Comparison of ENCODE assay signal across 1 cellular context in the genomic region with DNA sequence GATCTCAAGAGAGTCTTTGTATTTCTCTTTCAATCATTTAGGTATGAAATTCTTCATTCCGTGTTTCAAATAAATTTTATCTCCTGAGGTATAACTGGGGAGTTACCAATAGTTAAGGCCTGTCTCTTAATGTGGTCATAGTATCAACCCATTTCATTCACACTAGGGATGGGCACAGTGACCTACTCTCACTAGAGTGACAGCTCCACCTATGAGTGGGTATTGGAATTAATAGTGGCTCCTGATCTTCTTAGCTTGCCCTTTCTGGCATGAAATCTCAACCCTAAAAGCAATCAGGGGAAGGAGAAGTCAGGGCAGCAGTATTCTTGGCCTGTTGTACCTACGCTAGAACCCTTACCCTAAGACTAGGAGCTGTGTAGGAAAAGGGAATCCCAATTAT.
TF ChIP-seq lines count a peak whose summit lies in the region.

No MANE protein-coding gene starts in this region.

TF ChIP-seq in GM12878, 131 proteins besides CTCF, POLR2A, EP300 and RAD21:
- TF ChIP-seq ZSCAN29 (IDR thresholded peaks at IDR 0.05) = no peak
- TF ChIP-seq JUND (IDR thresholded peaks at IDR 0.05; ENCODE audit: low read depth, low read length) = no peak
- TF ChIP-seq EGR1 (IDR thresholded peaks at IDR 0.05; ENCODE audit: borderline replicate concordance in 1 of 2, low read depth in 2 of 2, low read length in 2 of 2) = no peak
- TF ChIP-seq NBN (IDR thresholded peaks at IDR 0.05) = no peak
- TF ChIP-seq, protein P1, sequence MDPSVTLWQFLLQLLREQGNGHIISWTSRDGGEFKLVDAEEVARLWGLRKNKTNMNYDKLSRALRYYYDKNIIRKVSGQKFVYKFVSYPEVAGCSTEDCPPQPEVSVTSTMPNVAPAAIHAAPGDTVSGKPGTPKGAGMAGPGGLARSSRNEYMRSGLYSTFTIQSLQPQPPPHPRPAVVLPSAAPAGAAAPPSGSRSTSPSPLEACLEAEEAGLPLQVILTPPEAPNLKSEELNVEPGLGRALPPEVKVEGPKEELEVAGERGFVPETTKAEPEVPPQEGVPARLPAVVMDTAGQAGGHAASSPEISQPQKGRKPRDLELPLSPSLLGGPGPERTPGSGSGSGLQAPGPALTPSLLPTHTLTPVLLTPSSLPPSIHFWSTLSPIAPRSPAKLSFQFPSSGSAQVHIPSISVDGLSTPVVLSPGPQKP (IDR thresholded peaks at IDR 0.05; ENCODE audit: low read depth, low read length) = no peak
- no peak for TF ChIP-seq NFYA (IDR thresholded peaks at IDR 0.05; ENCODE audit: borderline replicate concordance, low read depth, low read length)
- TF ChIP-seq, protein P2, sequence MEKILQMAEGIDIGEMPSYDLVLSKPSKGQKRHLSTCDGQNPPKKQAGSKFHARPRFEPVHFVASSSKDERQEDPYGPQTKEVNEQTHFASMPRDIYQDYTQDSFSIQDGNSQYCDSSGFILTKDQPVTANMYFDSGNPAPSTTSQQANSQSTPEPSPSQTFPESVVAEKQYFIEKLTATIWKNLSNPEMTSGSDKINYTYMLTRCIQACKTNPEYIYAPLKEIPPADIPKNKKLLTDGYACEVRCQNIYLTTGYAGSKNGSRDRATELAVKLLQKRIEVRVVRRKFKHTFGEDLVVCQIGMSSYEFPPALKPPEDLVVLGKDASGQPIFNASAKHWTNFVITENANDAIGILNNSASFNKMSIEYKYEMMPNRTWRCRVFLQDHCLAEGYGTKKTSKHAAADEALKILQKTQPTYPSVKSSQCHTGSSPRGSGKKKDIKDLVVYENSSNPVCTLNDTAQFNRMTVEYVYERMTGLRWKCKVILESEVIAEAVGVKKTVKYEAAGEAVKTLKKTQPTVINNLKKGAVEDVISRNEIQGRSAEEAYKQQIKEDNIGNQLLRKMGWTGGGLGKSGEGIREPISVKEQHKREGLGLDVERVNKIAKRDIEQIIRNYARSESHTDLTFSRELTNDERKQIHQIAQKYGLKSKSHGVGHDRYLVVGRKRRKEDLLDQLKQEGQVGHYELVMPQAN (conservative IDR thresholded peaks at IDR 0.05) = no peak
- TF ChIP-seq SMC3 (IDR thresholded peaks at IDR 0.05; ENCODE audit: borderline replicate concordance, low read length) = no peak
- TF ChIP-seq HDGF (IDR thresholded peaks at IDR 0.05) = no peak
